Comparison of ENCODE assay signal across 1 cellular context in the genomic region with DNA sequence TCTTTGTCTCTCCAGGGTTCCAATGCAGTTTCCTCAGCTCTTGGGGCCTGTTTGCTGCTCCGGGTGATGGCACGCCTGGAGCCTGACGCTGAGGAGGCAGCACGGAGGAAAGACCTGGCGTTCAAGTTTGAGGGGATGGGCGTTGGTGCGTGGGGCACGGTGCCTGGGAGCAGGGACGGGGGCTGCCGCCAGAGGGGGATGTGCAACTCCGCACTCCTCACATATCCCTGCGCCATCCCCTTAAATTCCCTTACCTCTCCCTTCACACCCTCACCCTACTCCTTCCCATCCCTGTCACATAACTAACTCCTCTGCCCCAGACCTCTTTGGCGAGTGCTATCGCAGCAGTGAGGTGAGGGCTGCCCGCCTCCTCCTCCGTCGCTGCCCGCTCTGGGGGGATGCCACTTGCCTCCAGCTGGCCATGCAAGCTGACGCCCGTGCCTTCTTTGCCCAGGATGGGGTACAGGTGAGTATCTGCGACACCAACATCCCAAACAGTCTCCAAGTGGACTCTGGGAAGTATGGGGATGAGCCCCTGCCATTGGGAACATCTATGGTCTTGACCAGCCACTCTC.
TF ChIP-seq lines count a peak whose summit lies in the region.

No MANE protein-coding gene starts in this region.

TF ChIP-seq in GM23338, 12 proteins besides CTCF, POLR2A, EP300 and RAD21 (continued from another document):
- TF ChIP-seq, protein P1, sequence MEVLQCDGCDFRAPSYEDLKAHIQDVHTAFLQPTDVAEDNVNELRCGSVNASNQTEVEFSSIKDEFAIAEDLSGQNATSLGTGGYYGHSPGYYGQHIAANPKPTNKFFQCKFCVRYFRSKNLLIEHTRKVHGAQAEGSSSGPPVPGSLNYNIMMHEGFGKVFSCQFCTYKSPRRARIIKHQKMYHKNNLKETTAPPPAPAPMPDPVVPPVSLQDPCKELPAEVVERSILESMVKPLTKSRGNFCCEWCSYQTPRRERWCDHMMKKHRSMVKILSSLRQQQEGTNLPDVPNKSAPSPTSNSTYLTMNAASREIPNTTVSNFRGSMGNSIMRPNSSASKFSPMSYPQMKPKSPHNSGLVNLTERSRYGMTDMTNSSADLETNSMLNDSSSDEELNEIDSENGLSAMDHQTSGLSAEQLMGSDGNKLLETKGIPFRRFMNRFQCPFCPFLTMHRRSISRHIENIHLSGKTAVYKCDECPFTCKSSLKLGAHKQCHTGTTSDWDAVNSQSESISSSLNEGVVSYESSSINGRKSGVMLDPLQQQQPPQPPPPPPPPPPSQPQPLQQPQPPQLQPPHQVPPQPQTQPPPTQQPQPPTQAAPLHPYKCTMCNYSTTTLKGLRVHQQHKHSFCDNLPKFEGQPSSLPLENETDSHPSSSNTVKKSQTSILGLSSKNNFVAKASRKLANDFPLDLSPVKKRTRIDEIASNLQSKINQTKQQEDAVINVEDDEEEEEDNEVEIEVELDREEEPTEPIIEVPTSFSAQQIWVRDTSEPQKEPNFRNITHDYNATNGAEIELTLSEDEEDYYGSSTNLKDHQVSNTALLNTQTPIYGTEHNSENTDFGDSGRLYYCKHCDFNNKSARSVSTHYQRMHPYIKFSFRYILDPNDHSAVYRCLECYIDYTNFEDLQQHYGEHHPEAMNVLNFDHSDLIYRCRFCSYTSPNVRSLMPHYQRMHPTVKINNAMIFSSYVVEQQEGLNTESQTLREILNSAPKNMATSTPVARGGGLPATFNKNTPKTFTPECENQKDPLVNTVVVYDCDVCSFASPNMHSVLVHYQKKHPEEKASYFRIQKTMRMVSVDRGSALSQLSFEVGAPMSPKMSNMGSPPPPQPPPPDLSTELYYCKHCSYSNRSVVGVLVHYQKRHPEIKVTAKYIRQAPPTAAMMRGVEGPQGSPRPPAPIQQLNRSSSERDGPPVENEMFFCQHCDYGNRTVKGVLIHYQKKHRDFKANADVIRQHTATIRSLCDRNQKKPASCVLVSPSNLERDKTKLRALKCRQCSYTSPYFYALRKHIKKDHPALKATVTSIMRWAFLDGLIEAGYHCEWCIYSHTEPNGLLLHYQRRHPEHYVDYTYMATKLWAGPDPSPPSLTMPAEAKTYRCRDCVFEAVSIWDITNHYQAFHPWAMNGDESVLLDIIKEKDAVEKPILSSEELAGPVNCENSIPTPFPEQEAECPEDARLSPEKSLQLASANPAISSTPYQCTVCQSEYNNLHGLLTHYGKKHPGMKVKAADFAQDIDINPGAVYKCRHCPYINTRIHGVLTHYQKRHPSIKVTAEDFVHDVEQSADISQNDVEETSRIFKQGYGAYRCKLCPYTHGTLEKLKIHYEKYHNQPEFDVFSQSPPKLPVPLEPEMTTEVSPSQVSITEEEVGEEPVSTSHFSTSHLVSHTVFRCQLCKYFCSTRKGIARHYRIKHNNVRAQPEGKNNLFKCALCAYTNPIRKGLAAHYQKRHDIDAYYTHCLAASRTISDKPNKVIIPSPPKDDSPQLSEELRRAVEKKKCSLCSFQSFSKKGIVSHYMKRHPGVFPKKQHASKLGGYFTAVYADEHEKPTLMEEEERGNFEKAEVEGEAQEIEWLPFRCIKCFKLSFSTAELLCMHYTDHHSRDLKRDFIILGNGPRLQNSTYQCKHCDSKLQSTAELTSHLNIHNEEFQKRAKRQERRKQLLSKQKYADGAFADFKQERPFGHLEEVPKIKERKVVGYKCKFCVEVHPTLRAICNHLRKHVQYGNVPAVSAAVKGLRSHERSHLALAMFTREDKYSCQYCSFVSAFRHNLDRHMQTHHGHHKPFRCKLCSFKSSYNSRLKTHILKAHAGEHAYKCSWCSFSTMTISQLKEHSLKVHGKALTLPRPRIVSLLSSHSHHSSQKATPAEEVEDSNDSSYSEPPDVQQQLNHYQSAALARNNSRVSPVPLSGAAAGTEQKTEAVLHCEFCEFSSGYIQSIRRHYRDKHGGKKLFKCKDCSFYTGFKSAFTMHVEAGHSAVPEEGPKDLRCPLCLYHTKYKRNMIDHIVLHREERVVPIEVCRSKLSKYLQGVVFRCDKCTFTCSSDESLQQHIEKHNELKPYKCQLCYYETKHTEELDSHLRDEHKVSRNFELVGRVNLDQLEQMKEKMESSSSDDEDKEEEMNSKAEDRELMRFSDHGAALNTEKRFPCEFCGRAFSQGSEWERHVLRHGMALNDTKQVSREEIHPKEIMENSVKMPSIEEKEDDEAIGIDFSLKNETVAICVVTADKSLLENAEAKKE (CRISPR knock-in tag; IDR thresholded peaks at IDR 0.05) = no peak
TF ChIP-seq in GM23338: peak in this region for 0.
